ENCODE assay signal across 8 cellular contexts in the genomic region with DNA sequence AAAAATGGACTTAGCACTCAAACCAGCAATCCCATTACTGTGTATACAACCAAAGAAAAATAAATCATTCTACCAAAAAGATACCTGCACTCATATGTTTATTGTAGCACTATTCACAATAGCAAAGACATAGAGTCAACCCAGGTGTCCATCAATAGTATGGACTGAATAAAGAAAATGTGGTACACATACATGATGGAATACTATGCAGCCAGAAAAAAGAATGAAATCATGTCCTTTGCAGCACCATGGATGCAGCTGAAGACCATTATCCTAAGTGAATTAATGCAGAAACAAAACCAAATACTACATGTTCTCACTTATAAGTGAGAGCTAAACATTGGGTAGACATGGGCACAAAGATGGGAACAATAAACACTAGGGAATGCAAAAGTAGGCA.
"Had no signal": no experiment of that assay in that cellular context is flagged by ENCODE, and none has a peak within 500 bp of the region (broad histone marks: within the 10 kb centered on the region; RNA-seq: fewer than 3 reads in every experiment).

No MANE protein-coding gene starts in this region.

- H3K27ac ChIP-seq: GM23248, HL-60 had no signal

- H2AFZ ChIP-seq: GM23248 had no signal

- H3K9ac ChIP-seq: GM23248 had no signal

- DNase-seq: GM23248, GOT3, H7, HFFc6 had no signal

- ATAC-seq: HepG2 had no signal

- H3K36me3 ChIP-seq: HAP-1 had no signal

- H3K27me3 Mint-ChIP-seq: IgD-negative memory B cell had no signal

- FAIRE-seq: HepG2 had no signal

- H3K4me1 ChIP-seq: HAP-1 had no signal

- H3K4me3 Mint-ChIP-seq: HFFc6, IgD-negative memory B cell had no signal

- H3K27ac Mint-ChIP-seq: HFFc6, IgD-negative memory B cell had no signal

- H3K4me3 ChIP-seq: GM23248, HAP-1 had no signal
